Comparison of ENCODE assay signal across 19 cellular contexts in genomic region chr4:1040344-1041146, GRCh38. TPM values are rescaled to one million over a fixed set of nuclear protein-coding genes. Genes with fewer than 3 reads are reported as not detected.
DNase-seq lines count a peak whose midpoint lies in the region; ATAC-seq and TF ChIP-seq lines count a peak whose summit lies in the region.
"Had no signal": no experiment of that assay in that cellular context is flagged by ENCODE, and none has a peak within 500 bp of the region (broad histone marks: within the 10 kb centered on the region; RNA-seq: fewer than 3 reads in every experiment).

No MANE protein-coding gene starts in this region.

- H4K20me1 ChIP-seq in PC-9 (ENCODE audit: insufficient read depth) = no peaks in the 10 kb centered on the region

- no peak overlapping the region for H3K27ac Mint-ChIP-seq in CD8-positive, alpha-beta memory T cell
- peak overlapping the region; percentile 55 for H3K27ac Mint-ChIP-seq in endodermal cell
- H3K27ac Mint-ChIP-seq: activated B cell treated with CpG ODN at 0.5 μM for 24 hours; activated CD4-positive, alpha-beta memory T cell treated with anti-CD3 and anti-CD28 coated beads for 36 hours; naive thymus-derived CD4-positive, alpha-beta T cell; stimulated activated naive CD8-positive, alpha-beta T cell treated with anti-CD3 and anti-CD28 coated beads, Interleukin-15, Interleukin-2, amounts not matched to agents 100 ng/mL and 50 ng/mL, for 24 hours had no signal

- H3K9me3 Mint-ChIP-seq in CD8-positive, alpha-beta memory T cell = no peaks in the 10 kb centered on the region
- H3K9me3 Mint-ChIP-seq in endodermal cell = no peaks in the 10 kb centered on the region
- H3K9me3 Mint-ChIP-seq: activated B cell treated with CpG ODN at 0.5 μM for 24 hours; activated CD4-positive, alpha-beta memory T cell treated with anti-CD3 and anti-CD28 coated beads for 36 hours; central memory CD8-positive, alpha-beta T cell; HFFc6; stimulated activated naive CD8-positive, alpha-beta T cell treated with anti-CD3 and anti-CD28 coated beads, Interleukin-15, Interleukin-2, amounts not matched to agents 100 ng/mL and 50 ng/mL, for 24 hours had no signal

- no peaks in the 10 kb centered on the region for H3K9me2 ChIP-seq in PC-9 (ENCODE audit: insufficient read depth)

- POLR2A ChIA-PET in CD8-positive, alpha-beta memory T cell (lab: Charles Lee) = no interaction called here
- POLR2A ChIA-PET in PC-9 (lab: Charles Lee; ENCODE audit: unreplicated experiment) = no interaction called here

- no peaks in the 10 kb centered on the region for H3K36me3 ChIP-seq in CD8-positive, alpha-beta memory T cell (ENCODE audit: insufficient read depth, low read length)
- H3K36me3 ChIP-seq in PC-9 (ENCODE audit: low read depth) = no peaks in the 10 kb centered on the region
- no peaks in the 10 kb centered on the region for H3K36me3 ChIP-seq in endodermal cell (ENCODE audit: control insufficient read depth, insufficient read depth, low read length)
- H3K36me3 ChIP-seq in stomach = no peaks in the 10 kb centered on the region
- H3K36me3 ChIP-seq: BE2C had no signal

- H3K36me3 Mint-ChIP-seq in CD8-positive, alpha-beta memory T cell = no peaks in the 10 kb centered on the region
- no peaks in the 10 kb centered on the region for H3K36me3 Mint-ChIP-seq in endodermal cell (ENCODE audit: low read depth)
- H3K36me3 Mint-ChIP-seq: activated CD4-positive, alpha-beta memory T cell treated with anti-CD3 and anti-CD28 coated beads for 36 hours; naive thymus-derived CD4-positive, alpha-beta T cell had no signal

- H3K4me3 Mint-ChIP-seq in CD8-positive, alpha-beta memory T cell = no peak overlapping the region
- H3K4me3 Mint-ChIP-seq in endodermal cell = no peak overlapping the region
- H3K4me3 Mint-ChIP-seq: activated B cell treated with CpG ODN at 0.5 μM for 24 hours; activated CD4-positive, alpha-beta memory T cell treated with anti-CD3 and anti-CD28 coated beads for 36 hours; central memory CD8-positive, alpha-beta T cell; stimulated activated naive CD8-positive, alpha-beta T cell treated with anti-CD3 and anti-CD28 coated beads, Interleukin-15, Interleukin-2, amounts not matched to agents 100 ng/mL and 50 ng/mL, for 24 hours had no signal

- H3K27me3 Mint-ChIP-seq in CD8-positive, alpha-beta memory T cell = peaks cover 5 to 15% of the 10 kb centered on the region in 2 donors
- H3K27me3 Mint-ChIP-seq in endodermal cell (ENCODE audit: insufficient read depth) = peaks cover 22% of the 10 kb centered on the region

- peaks cover 26% of the 10 kb centered on the region; the same call in 1 of the 2 replicates for H3F3A ChIP-seq in PC-9 (ENCODE audit: insufficient read depth, low read depth)

- H3K9ac ChIP-seq in endodermal cell (ENCODE audit: extremely low read depth, low read length, poor library complexity, severe bottlenecking) = no peak overlapping the region

- no peaks in the 10 kb centered on the region for H3K4me1 ChIP-seq in CD8-positive, alpha-beta memory T cell (ENCODE audit: insufficient read depth, low read length)
- H3K4me1 ChIP-seq in PC-9 (replicated peaks; ENCODE audit: insufficient read depth) (peaks cover 49% of the 10 kb centered on the region), endodermal cell (ENCODE audit: control insufficient read depth, insufficient read depth, low read length) (no peaks in the 10 kb centered on the region), stomach (peaks cover 44 to 84% (median 69%) of the 10 kb centered on the region in 4 donors)
- H3K4me1 ChIP-seq: BE2C had no signal

- DNase-seq in CD8-positive, alpha-beta memory T cell = no peak
- DNase-seq in PC-9 (no peak), endodermal cell (no peak), stomach (no peak), erythroblast (lab: John Stamatoyannopoulos, UW) (no peak), anterior cingulate cortex (lab: John Stamatoyannopoulos, UW) (no peak)
- DNase-seq in stimulated activated CD4-positive, alpha-beta T cell treated with anti-CD3 and anti-CD28 coated beads, Interleukin-12 subunit alpha, Interleukin-12 subunit beta, amount 100 ng/mL, for 4 hours = no peak
- DNase-seq: activated B cell treated with CpG ODN at 0.5 μM for 24 hours; activated CD4-positive, alpha-beta memory T cell treated with anti-CD3 and anti-CD28 coated beads for 36 hours; BE2C; HFFc6; naive thymus-derived CD4-positive, alpha-beta T cell; NCI-H1930; stimulated activated CD4-positive, alpha-beta T cell treated with anti-CD3 and anti-CD28 coated beads, Interleukin-2, amount 100 ng/mL, for 48 hours had no signal

- peaks cover 0 to 2% (median 0%) of the 10 kb centered on the region in 3 donors for H3K4me1 Mint-ChIP-seq in CD8-positive, alpha-beta memory T cell
- H3K4me1 Mint-ChIP-seq in endodermal cell = no peaks in the 10 kb centered on the region
- H3K4me1 Mint-ChIP-seq: activated B cell treated with CpG ODN at 0.5 μM for 24 hours; central memory CD8-positive, alpha-beta T cell had no signal

- H3K27me3 ChIP-seq in CD8-positive, alpha-beta memory T cell (ENCODE audit: insufficient read depth, low read length, poor library complexity, severe bottlenecking) = peaks cover 5% of the 10 kb centered on the region
- H3K27me3 ChIP-seq in PC-9 (ENCODE audit: insufficient read depth, low read depth) (no peaks in the 10 kb centered on the region), endodermal cell (ENCODE audit: control insufficient read depth, insufficient read depth, low read length, poor library complexity, severe bottlenecking) (peaks cover 25% of the 10 kb centered on the region), stomach (peaks cover 0 to 36% (median 23%) of the 10 kb centered on the region in 3 donors)

- ATAC-seq in GM21367 (IDR thresholded peaks at IDR 0.05; ENCODE audit: unreplicated experiment) = no peak
- ATAC-seq: naive thymus-derived CD4-positive, alpha-beta T cell had no signal

- H3K4me2 ChIP-seq in PC-9 = peak overlapping the region; percentile 70

- TF ChIP-seq POLR2A in stomach (IDR thresholded peaks at IDR 0.05) (no peak), erythroblast (IDR thresholded peaks at IDR 0.05; ENCODE audit: low read length) (no peak)

- no peak overlapping the region for H3K4me3 ChIP-seq in CD8-positive, alpha-beta memory T cell (ENCODE audit: low read length)
- H3K4me3 ChIP-seq in PC-9 (no peak overlapping the region), endodermal cell (ENCODE audit: low read length) (no peak overlapping the region), stomach (no peak overlapping the region)
- H3K4me3 ChIP-seq: SK-N-MC had no signal

- BruUV-seq in PC-9 (replicated peaks; lab: Mats Ljungman, UMichigan) = no TSS peak

- H2AFZ ChIP-seq in PC-9 = no peak overlapping the region

- intact Hi-C loops in PC-9 (cut with micrococcal nuclease; ENCODE audit: unreplicated experiment) (loop anchor here (5.0 to 10.0 kb wide), 4 partner anchors 42 to 294 kb away; partner anchors contain the start of gene CTBP1), stomach (cut with DNase I; ENCODE audit: low total_unique reads) (no loop called here)

- peak overlapping the region; percentile 43 for H3K27ac ChIP-seq in CD8-positive, alpha-beta memory T cell (ENCODE audit: low read depth, low read length)
- H3K27ac ChIP-seq in PC-9 (no peak overlapping the region), endodermal cell (ENCODE audit: low read depth, low read length) (no peak overlapping the region), stomach (peak overlapping the region in 3 of 5 donors; percentile 69 to 87 (median 78))
- H3K27ac ChIP-seq: SK-N-MC had no signal

- no peak for TF ChIP-seq EP300 in stomach (IDR thresholded peaks at IDR 0.05)

- CTCF ChIA-PET in CD8-positive, alpha-beta memory T cell (lab: Charles Lee) = no interaction called here
- CTCF ChIA-PET in PC-9 (lab: Charles Lee) = no interaction called here

- H3K79me2 ChIP-seq in PC-9 (ENCODE audit: low read depth) = no peaks in the 10 kb centered on the region

- WGBS in endodermal cell (ENCODE audit: insufficient coverage in 1 of 2, insufficient read length in 1 of 2), 2 experiments = 92 to 97% methylated on average over 11 to 21 of the region's 21 CpGs
- 76 to 87% (median 80%) methylated on average over 14 to 21 of the region's 21 CpGs for WGBS in stomach, 5 donors

- no peaks in the 10 kb centered on the region for H3K9me3 ChIP-seq in CD8-positive, alpha-beta memory T cell (ENCODE audit: low read length)
- H3K9me3 ChIP-seq in PC-9 (ENCODE audit: insufficient read depth, low read depth) (no peaks in the 10 kb centered on the region), endodermal cell (ENCODE audit: control insufficient read depth, low read length) (no peaks in the 10 kb centered on the region), stomach (no peaks in the 10 kb centered on the region)
- H3K9me3 ChIP-seq: BE2C had no signal

- TF ChIP-seq CTCF in PC-9 (conservative IDR thresholded peaks at IDR 0.05) (no peak), endodermal cell (conservative IDR thresholded peaks at IDR 0.05) (no peak), stomach (IDR thresholded peaks at IDR 0.05) (no peak)

RNA-seq across cellular contexts. Expression of gene FGFRL1, which starts 29.1 kb away (rescaled TPM):
- total RNA-seq in CD8-positive, alpha-beta memory T cell = 10 to 100 TPM; 12.3 to 14.5 TPM
- 1.4 TPM for polyA plus RNA-seq in CD8-positive, alpha-beta memory T cell
- total RNA-seq in PC-9 (2021) (59.5 and 61.6 TPM in 2 replicates), endodermal cell (10 to 100 TPM; 51.0 to 93.3 TPM), stomach (10 to 100 TPM in 3 of 5 donors, 1 to 10 TPM in 2; 3.5 to 42.7 (median 19.6) TPM)
- polyA plus RNA-seq in endodermal cell (2013, experiment 1 of 2) = 33.2 TPM
- polyA plus RNA-seq in endodermal cell (2013, experiment 2 of 2) = 31.8 TPM
- 10 to 100 TPM in 1 of 3 donors, 1 to 10 TPM in 2; 5.8 to 10.3 (median 9.2) TPM for polyA plus RNA-seq in stomach

RNA-seq across cellular contexts. Expression of gene SLC26A1, which starts 47.3 kb away (rescaled TPM):
- total RNA-seq in CD8-positive, alpha-beta memory T cell = not detected
- polyA plus RNA-seq in CD8-positive, alpha-beta memory T cell = 1.1 TPM
- total RNA-seq in PC-9 (2021) = 0.53 and 1.3 TPM in 2 replicates
- 1 to 10 TPM in 1 of 2 donors, under 1 TPM in 1; 0.55 to 1.0 TPM for total RNA-seq in endodermal cell
- 0.21 TPM for polyA plus RNA-seq in endodermal cell (2013, experiment 1 of 2)
- 0.08 TPM for polyA plus RNA-seq in endodermal cell (2013, experiment 2 of 2)
- total RNA-seq in stomach = 1 to 10 TPM in 2 of 5 donors, under 1 TPM in 1, not detected in 2; 0.18 to 5.8 (median 3.5) TPM
- 1 to 10 TPM in 1 of 3 donors, under 1 TPM in 1, not detected in 1; 0.68 to 8.9 TPM for polyA plus RNA-seq in stomach
- total RNA-seq: activated B cell treated with CpG ODN at 0.5 μM for 24 hours; activated CD4-positive, alpha-beta memory T cell treated with anti-CD3 and anti-CD28 coated beads for 36 hours; skeletal muscle tissue had no signal

RNA-seq across cellular contexts. Expression of gene IDUA, which starts 53.7 kb away (rescaled TPM):
- total RNA-seq in CD8-positive, alpha-beta memory T cell = 10 to 100 TPM; 18.7 to 19.1 TPM
- 9.3 TPM for polyA plus RNA-seq in CD8-positive, alpha-beta memory T cell
- total RNA-seq in PC-9 (2021) (46.6 and 74.7 TPM in 2 replicates), endodermal cell (10 to 100 TPM; 22.4 to 25.6 TPM), stomach (100 to 1,000 TPM in 1 of 5 donors, 10 to 100 TPM in 3, 1 to 10 TPM in 1; 8.8 to 278 (median 92.4) TPM)
- 4.3 TPM for polyA plus RNA-seq in endodermal cell (2013, experiment 1 of 2)
- 3.6 TPM for polyA plus RNA-seq in endodermal cell (2013, experiment 2 of 2)
- polyA plus RNA-seq in stomach = 10 to 100 TPM; 10.8 to 21.9 (median 15.4) TPM

Comparison
In these comparisons a context has a peak if more than half of its experiments do, and no peak if none do; other contexts are left out.
1. H3K27ac ChIP-seq: peak in CD8-positive, alpha-beta memory T cell (single experiment) and stomach (3 of 5); none in PC-9 (single experiment) and endodermal cell (single experiment).